Comparison of ENCODE assay signal across 11 cellular contexts in the genomic region with DNA sequence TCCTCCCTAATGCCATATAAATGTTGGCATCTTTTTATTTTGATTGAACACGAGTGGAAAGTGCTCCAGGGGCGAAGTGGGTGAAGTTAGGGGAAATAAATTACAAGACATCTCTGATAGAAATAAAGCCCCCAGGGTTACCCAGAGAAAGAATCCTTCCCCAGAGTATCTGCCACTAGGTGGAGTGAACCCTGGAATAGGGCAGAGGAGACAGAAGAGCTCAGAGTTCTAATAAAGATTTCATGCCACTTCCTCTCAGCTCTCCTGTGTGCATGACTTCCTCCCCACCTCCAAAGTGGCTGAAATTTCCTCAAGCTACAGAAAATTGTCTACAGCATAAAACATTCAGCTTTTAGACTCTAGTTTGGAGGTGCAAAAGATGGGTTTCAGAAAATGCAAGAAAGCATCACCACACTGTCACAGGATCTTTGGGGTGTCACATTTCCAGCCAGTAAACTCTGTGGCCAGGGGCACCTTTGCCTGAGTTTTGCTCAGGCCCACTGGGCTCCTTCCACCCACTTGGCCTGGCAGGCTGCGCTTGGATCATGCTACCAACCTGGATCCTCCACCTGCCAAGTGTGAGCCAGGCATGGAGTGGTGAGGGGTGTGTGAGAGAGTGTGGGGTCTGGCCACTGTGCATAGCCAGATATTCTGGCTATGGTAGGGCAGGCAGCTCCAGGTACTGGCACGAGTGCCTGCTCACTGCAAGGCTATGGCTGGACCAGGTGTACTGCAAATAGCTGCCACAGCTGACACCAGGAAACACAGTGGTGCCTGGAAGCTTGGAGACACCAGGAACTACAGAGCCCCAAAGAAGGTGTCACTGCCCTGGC.
DNase-seq lines count a peak whose midpoint lies in the region; ATAC-seq and TF ChIP-seq lines count a peak whose summit lies in the region.
"Had no signal": no experiment of that assay in that cellular context is flagged by ENCODE, and none has a peak within 500 bp of the region (broad histone marks: within the 10 kb centered on the region; RNA-seq: fewer than 3 reads in every experiment).

No MANE protein-coding gene starts in this region.

- H3K9me3 Mint-ChIP-seq in CD4-positive, alpha-beta T cell, result peaks cover 3% of the 10 kb centered on the region
- peaks cover 0 to 13% (median 4%) of the 10 kb centered on the region in 11 donors for H3K9me3 Mint-ChIP-seq in naive thymus-derived CD4-positive, alpha-beta T cell

- intact Hi-C loops in CD4-positive, alpha-beta T cell (cut with DNase I, micrococcal nuclease), result no loop called here
- intact Hi-C loops in naive thymus-derived CD4-positive, alpha-beta T cell (cut with micrococcal nuclease), result loop anchor here in 1 of 2 donors (1.0 kb wide), 1 partner anchor 32 kb away; no protein-coding TSS in a partner anchor

- peaks cover 28% of the 10 kb centered on the region for H3K4me1 Mint-ChIP-seq in CD4-positive, alpha-beta T cell (ENCODE audit: low read depth)
- H3K4me1 Mint-ChIP-seq in naive thymus-derived CD4-positive, alpha-beta T cell, result peaks cover 6 to 37% (median 21%) of the 10 kb centered on the region in 7 donors

- no peak overlapping the region for H3K4me3 ChIP-seq in naive thymus-derived CD4-positive, alpha-beta T cell (ENCODE audit: low read length)
- no peak overlapping the region for H3K4me3 ChIP-seq in suprapubic skin

- H3K36me3 ChIP-seq in naive thymus-derived CD4-positive, alpha-beta T cell (ENCODE audit: control insufficient read depth in 2 of 3, insufficient read depth in 3 of 3, low read length in 3 of 3), result no peaks in the 10 kb centered on the region
- no peaks in the 10 kb centered on the region for H3K36me3 ChIP-seq in suprapubic skin

- no peak overlapping the region for H3K27ac ChIP-seq in CD4-positive, alpha-beta T cell (ENCODE audit: low read depth, low read length)
- H3K27ac ChIP-seq in naive thymus-derived CD4-positive, alpha-beta T cell (ENCODE audit: low read depth, low read length), result no peak overlapping the region
- H3K27ac ChIP-seq in suprapubic skin, result no peak overlapping the region

- WGBS in suprapubic skin, result 52% methylated on average over 3 of the region's 4 CpGs

- TF ChIP-seq POLR2A in suprapubic skin (IDR thresholded peaks at IDR 0.05), result no peak

- POLR2A ChIA-PET in CD4-positive, alpha-beta T cell (lab: Charles Lee), result interaction anchor here (0.8 to 2.6 kb wide), 5 partner anchors 13 to 514 kb away, joined by 3 to 8 read pairs (median 3); partner anchors contain the start of gene NRIP1
- POLR2A ChIA-PET in naive thymus-derived CD4-positive, alpha-beta T cell (lab: Charles Lee), result interaction anchor here (0.6 to 1.5 kb wide), 4 partner anchors 11 to 456 kb away, joined by 3 to 5 read pairs (median 3); partner anchors contain the start of gene NRIP1
- POLR2A ChIA-PET in GM10248 (lab: Yijun Ruan, JAX), result no interaction called here

- ATAC-seq in CD4-positive, alpha-beta T cell (ENCODE audit: poor library complexity), result peak; percentile 52
- ATAC-seq in naive thymus-derived CD4-positive, alpha-beta T cell, result peak; percentile 34

- peaks cover 5 to 16% of the 10 kb centered on the region in 2 donors for H3K4me1 ChIP-seq in naive thymus-derived CD4-positive, alpha-beta T cell (ENCODE audit: control insufficient read depth in 2 of 2, insufficient read depth in 2 of 2, low read length in 2 of 2)
- no peaks in the 10 kb centered on the region for H3K4me1 ChIP-seq in suprapubic skin

- peaks cover 3% of the 10 kb centered on the region for H3K36me3 Mint-ChIP-seq in CD4-positive, alpha-beta T cell (ENCODE audit: low read depth)
- peaks cover 0 to 9% (median 3%) of the 10 kb centered on the region in 5 donors for H3K36me3 Mint-ChIP-seq in naive thymus-derived CD4-positive, alpha-beta T cell

- TF ChIP-seq CTCF in CD4-positive, alpha-beta T cell (IDR thresholded peaks at IDR 0.05), result peak; percentile 43
- TF ChIP-seq CTCF in GM10248 (IDR thresholded peaks at IDR 0.05; ENCODE audit: control extremely low read depth, extremely low read depth, low read depth, missing control alignments) (no peak), suprapubic skin (IDR thresholded peaks at IDR 0.05) (no peak)

- peak overlapping the region; percentile 25 for H3K27ac Mint-ChIP-seq in CD4-positive, alpha-beta T cell
- H3K27ac Mint-ChIP-seq in naive thymus-derived CD4-positive, alpha-beta T cell, result peak overlapping the region in 6 of 9 donors; percentile 15 to 78 (median 70)

- CTCF ChIA-PET in CD4-positive, alpha-beta T cell (lab: Charles Lee), result no interaction called here
- CTCF ChIA-PET in naive thymus-derived CD4-positive, alpha-beta T cell (lab: Charles Lee), result interaction anchor here (0.6 to 2.4 kb wide), 10 partner anchors 10 to 70 kb away, joined by 3 to 22 read pairs (median 4); no protein-coding TSS in a partner anchor
- CTCF ChIA-PET in GM10248 (lab: Yijun Ruan, JAX), result interaction anchor here (1.0 to 3.9 kb wide), 7 partner anchors 12 to 1268 kb away, joined by 3 to 9 read pairs (median 4); no protein-coding TSS in a partner anchor

- peak in 1 of 10 experiments; percentile 1 for DNase-seq in CD4-positive, alpha-beta T cell
- DNase-seq in Kasumi-1 (lab: John Stamatoyannopoulos, UW), result peak; percentile 23 to 29
- peak; percentile 13 for DNase-seq in dermis blood vessel endothelial cell
- DNase-seq in naive thymus-derived CD4-positive, alpha-beta T cell, result peak in 4 of 9 donors; percentile 16 to 25 (median 20)
- no peak for DNase-seq in NCI-H1436 treated with DMSO at 0.1 percent for 48 hours (lab: John Stamatoyannopoulos, UW)
- DNase-seq in GM10248 (ENCODE audit: extremely low spot score), result no peak
- DNase-seq in suprapubic skin (ENCODE audit: low spot score in 2 of 2), result no peak
- no peak for DNase-seq in GM19240 (ENCODE audit: insufficient read length, low spot score)
- DNase-seq: activated CD8-positive, alpha-beta memory T cell treated with anti-CD3 and anti-CD28 coated beads for 24 hours; cortex of kidney; NCI-H1417 had no signal

- H3K27me3 ChIP-seq in CD4-positive, alpha-beta T cell (ENCODE audit: control insufficient read depth, insufficient read depth, low read length), result no peaks in the 10 kb centered on the region
- no peaks in the 10 kb centered on the region for H3K27me3 ChIP-seq in naive thymus-derived CD4-positive, alpha-beta T cell (ENCODE audit: control insufficient read depth in 2 of 2, insufficient read depth in 2 of 2, low read length in 2 of 2)
- no peaks in the 10 kb centered on the region for H3K27me3 ChIP-seq in suprapubic skin

- no peak for TF ChIP-seq EP300 in suprapubic skin (IDR thresholded peaks at IDR 0.05)

- no peaks in the 10 kb centered on the region for H3K27me3 Mint-ChIP-seq in CD4-positive, alpha-beta T cell
- no peaks in the 10 kb centered on the region for H3K27me3 Mint-ChIP-seq in naive thymus-derived CD4-positive, alpha-beta T cell

- no peak overlapping the region for H3K4me3 Mint-ChIP-seq in CD4-positive, alpha-beta T cell
- peak overlapping the region in 6 of 10 donors; percentile 10 to 50 (median 34) for H3K4me3 Mint-ChIP-seq in naive thymus-derived CD4-positive, alpha-beta T cell

- H3K9me3 ChIP-seq in CD4-positive, alpha-beta T cell (ENCODE audit: control insufficient read depth, low read length), result no peaks in the 10 kb centered on the region
- no peaks in the 10 kb centered on the region for H3K9me3 ChIP-seq in naive thymus-derived CD4-positive, alpha-beta T cell (ENCODE audit: control insufficient read depth in 2 of 3, low read length in 3 of 3)
- no peaks in the 10 kb centered on the region for H3K9me3 ChIP-seq in suprapubic skin

Comparison
In these comparisons a context has a peak if more than half of its experiments do, and no peak if none do; other contexts are left out.
1. DNase-seq: peak in Kasumi-1 (2 of 2) and dermis blood vessel endothelial cell (single experiment); none in NCI-H1436 treated with DMSO at 0.1 percent for 48 hours (single experiment), GM10248 (single experiment), suprapubic skin (0 of 2) and GM19240 (single experiment).